Comparison of ENCODE assay signal across 9 cellular contexts in genomic region chr10:80144302-80145131, GRCh38. TPM values are rescaled to one million over a fixed set of nuclear protein-coding genes. Genes with fewer than 3 reads are reported as not detected.
DNase-seq lines count a peak whose midpoint lies in the region; ATAC-seq and TF ChIP-seq lines count a peak whose summit lies in the region.
"Had no signal": no experiment of that assay in that cellular context is flagged by ENCODE, and none has a peak within 500 bp of the region (broad histone marks: within the 10 kb centered on the region; RNA-seq: fewer than 3 reads in every experiment).

No MANE protein-coding gene starts in this region.

- H3K27me3 ChIP-seq in OCI-LY3 (ENCODE audit: low read depth, low read length) (no peaks in the 10 kb centered on the region), mesenchymal stem cell (ENCODE audit: control insufficient read depth in 1 of 2, insufficient read depth in 1 of 2, low read length in 2 of 2) (no peaks in the 10 kb centered on the region), aorta (ENCODE audit: control insufficient read depth in 1 of 2, insufficient read depth in 2 of 2, low read length in 1 of 2) (no peaks in the 10 kb centered on the region)

- 74% methylated on average over 33 of the region's 33 CpGs for WGBS in mesenchymal stem cell
- WGBS in aorta, 2 donors, result 43 to 52% methylated on average over 24 to 33 of the region's 33 CpGs

- H2BK120ac ChIP-seq in mesenchymal stem cell (ENCODE audit: low read depth, low read length), result peak overlapping the region; percentile 12

- H3K27ac ChIP-seq in OCI-LY3 (ENCODE audit: low read length) (no peak overlapping the region), mesenchymal stem cell (ENCODE audit: low read length, poor library complexity, severe bottlenecking) (no peak overlapping the region), aorta (ENCODE audit: low read depth in 1 of 2, low read length in 2 of 2) (peak overlapping the region in 1 of 2 donors; percentile 8)

- no peaks in the 10 kb centered on the region for H3K27me3 Mint-ChIP-seq in activated naive CD8-positive, alpha-beta T cell treated with anti-CD3 and anti-CD28 coated beads for 36 hours

- no peaks in the 10 kb centered on the region for H3K36me3 ChIP-seq in OCI-LY3 (replicated peaks; ENCODE audit: low read depth, low read length)
- H3K36me3 ChIP-seq in mesenchymal stem cell (ENCODE audit: control insufficient read depth in 1 of 2, insufficient read depth in 2 of 2, low read depth in 1 of 2, low read length in 2 of 2), result peaks cover 12 to 50% of the 10 kb centered on the region in 2 experiments
- no peaks in the 10 kb centered on the region for H3K36me3 ChIP-seq in aorta (ENCODE audit: control insufficient read depth in 1 of 2, insufficient read depth in 2 of 2, low read length in 1 of 2)

- H2AFZ ChIP-seq in OCI-LY3 (ENCODE audit: low read depth, low read length) (no peak overlapping the region), mesenchymal stem cell (ENCODE audit: low read depth, low read length) (no peak overlapping the region)

- H3K36me3 Mint-ChIP-seq in activated naive CD8-positive, alpha-beta T cell treated with anti-CD3 and anti-CD28 coated beads for 36 hours, result peaks cover 18% of the 10 kb centered on the region

- TF ChIP-seq CTCF in OCI-LY3 (IDR thresholded peaks at IDR 0.05; ENCODE audit: low read depth, low read length), result no peak

- H3K9me3 ChIP-seq in OCI-LY3 (ENCODE audit: insufficient read depth, low read length) (no peaks in the 10 kb centered on the region), mesenchymal stem cell (ENCODE audit: control insufficient read depth, low read length) (peaks cover 8% of the 10 kb centered on the region), aorta (ENCODE audit: control insufficient read depth, low read length) (no peaks in the 10 kb centered on the region)

- H3K18ac ChIP-seq in mesenchymal stem cell (ENCODE audit: low read depth in 1 of 2, low read length in 2 of 2), result peak overlapping the region in 1 of 2 experiments; percentile 54

- H3K4me2 ChIP-seq in OCI-LY3 (ENCODE audit: low read length) (peak overlapping the region; percentile 99), mesenchymal stem cell (ENCODE audit: low read length, poor library complexity, severe bottlenecking) (no peak overlapping the region)

- no peak overlapping the region for H3K14ac ChIP-seq in mesenchymal stem cell (ENCODE audit: low read length in 2 of 2)

- H3K23ac ChIP-seq in mesenchymal stem cell (ENCODE audit: low read length in 2 of 2), result no peak overlapping the region

- 0 out of 2 replicates have a peak, but pooled peaks cover 2% of the 10 kb centered on the region for H4K20me1 ChIP-seq in OCI-LY3 (ENCODE audit: insufficient read depth, low read length)

- H4K91ac ChIP-seq in mesenchymal stem cell (ENCODE audit: low read length), result peak overlapping the region; percentile 59

- H2BK12ac ChIP-seq in mesenchymal stem cell (ENCODE audit: low read length in 2 of 2), result peak overlapping the region in 1 of 2 experiments; percentile 18

- no peaks in the 10 kb centered on the region for H3K79me1 ChIP-seq in mesenchymal stem cell (replicated peaks; ENCODE audit: low read length, poor library complexity, severe bottlenecking)

- H3K9ac ChIP-seq in OCI-LY3 (ENCODE audit: low read length) (peak overlapping the region; percentile 40; the same call in 1 of the 2 replicates), mesenchymal stem cell (ENCODE audit: low read length) (peak overlapping the region; percentile 42)

- peak overlapping the region; percentile 52 for H2AK5ac ChIP-seq in mesenchymal stem cell (ENCODE audit: low read length, severe bottlenecking)

- H3K4me1 Mint-ChIP-seq in activated naive CD8-positive, alpha-beta T cell treated with anti-CD3 and anti-CD28 coated beads for 36 hours, result peaks cover 17% of the 10 kb centered on the region

- H3K4me1 ChIP-seq in OCI-LY3 (ENCODE audit: low read length) (peaks cover 13% of the 10 kb centered on the region), mesenchymal stem cell (ENCODE audit: control insufficient read depth, insufficient read depth, low read depth, low read length) (peaks cover 4% of the 10 kb centered on the region), aorta (ENCODE audit: control insufficient read depth in 1 of 2, insufficient read depth in 2 of 2, low read length in 2 of 2) (no peaks in the 10 kb centered on the region)

- peak overlapping the region; percentile 58 for H3K27ac Mint-ChIP-seq in activated naive CD8-positive, alpha-beta T cell treated with anti-CD3 and anti-CD28 coated beads for 36 hours

- peak overlapping the region; percentile 74 for H3K4me3 ChIP-seq in OCI-LY3 (ENCODE audit: low read length)
- H3K4me3 ChIP-seq in mesenchymal stem cell (ENCODE audit: insufficient read depth in 1 of 2, low read depth in 1 of 2, low read length in 2 of 2), result no peak overlapping the region
- no peak overlapping the region for H3K4me3 ChIP-seq in aorta (ENCODE audit: low read length in 2 of 2)

- H3K79me2 ChIP-seq in OCI-LY3 (ENCODE audit: low read length), result no peaks in the 10 kb centered on the region

- DNase-seq in NCI-H82 (lab: John Stamatoyannopoulos, UW) (peak; percentile 25), NCI-H82 treated with DMSO at 0.1 percent for 48 hours (lab: John Stamatoyannopoulos, UW; ENCODE audit: unreplicated experiment) (no peak), mesenchymal stem cell (no peak), aorta (peak in 1 of 2 donors; percentile 60), D341Med (ENCODE audit: low spot score) (no peak)
- DNase-seq in activated naive CD8-positive, alpha-beta T cell treated with anti-CD3 and anti-CD28 coated beads for 36 hours, result peak; percentile 26

- peaks cover 7% of the 10 kb centered on the region for H3K9me3 Mint-ChIP-seq in activated naive CD8-positive, alpha-beta T cell treated with anti-CD3 and anti-CD28 coated beads for 36 hours

- H3K4me3 Mint-ChIP-seq in activated naive CD8-positive, alpha-beta T cell treated with anti-CD3 and anti-CD28 coated beads for 36 hours, result peak overlapping the region; percentile 61

- no peak overlapping the region for H2BK15ac ChIP-seq in mesenchymal stem cell (ENCODE audit: low read depth, poor library complexity, severe bottlenecking)

- intact Hi-C loops in aorta (cut with DNase I), result no loop called here

- H2BK5ac ChIP-seq in mesenchymal stem cell (ENCODE audit: low read depth, low read length, poor library complexity, severe bottlenecking), result no peak overlapping the region

- peak overlapping the region in 1 of 2 experiments; percentile 49 for H3K4ac ChIP-seq in mesenchymal stem cell (ENCODE audit: low read depth in 1 of 2, low read length in 2 of 2)

- H4K8ac ChIP-seq in mesenchymal stem cell (ENCODE audit: low read length), result peak overlapping the region; percentile 70

- ATAC-seq in HG03095 (IDR thresholded peaks at IDR 0.05; ENCODE audit: unreplicated experiment), result peak; percentile 60
- ATAC-seq in aorta (ENCODE audit: low FRiP score), result peak; percentile 51

RNA-seq across cellular contexts. Expression of gene PLAC9, which starts 12.0 kb away (rescaled TPM):
- not detected for total RNA-seq in activated naive CD8-positive, alpha-beta T cell treated with anti-CD3 and anti-CD28 coated beads for 36 hours
- polyA plus RNA-seq in mesenchymal stem cell (2013, experiment 1 of 2), result 1.6 TPM
- 2.0 TPM for polyA plus RNA-seq in mesenchymal stem cell (2013, experiment 2 of 2)
- total RNA-seq in aorta, result 100 to 1,000 TPM in 1 of 2 donors, 10 to 100 TPM in 1; 37.7 to 113 TPM
- polyA plus RNA-seq in aorta, result 100 to 1,000 TPM in 1 of 2 donors, 10 to 100 TPM in 1; 72.6 to 166 TPM
- total RNA-seq: mononuclear cell had no signal

Comparison
In these comparisons a context has a peak if more than half of its experiments do, and no peak if none do; other contexts are left out.
1. DNase-seq: peak in NCI-H82 (single experiment) and activated naive CD8-positive, alpha-beta T cell treated with anti-CD3 and anti-CD28 coated beads for 36 hours (single experiment); none in NCI-H82 treated with DMSO at 0.1 percent for 48 hours (single experiment), mesenchymal stem cell (single experiment) and D341Med (single experiment).
2. RNA of gene PLAC9, which starts 12.0 kb away (total RNA-seq): 37.7 to 113 TPM in aorta; not detected in activated naive CD8-positive, alpha-beta T cell treated with anti-CD3 and anti-CD28 coated beads for 36 hours; every median in the first group is over 10 times any median in the second.